ENCODE assay signal across 9 cellular contexts in genomic region chr6:31568537-31568961, GRCh38. TPM values are rescaled to one million over a fixed set of nuclear protein-coding genes. Genes with fewer than 3 reads are reported as not detected.
DNase-seq lines count a peak whose midpoint lies in the region; ATAC-seq and TF ChIP-seq lines count a peak whose summit lies in the region.
"Had no signal": no experiment of that assay in that cellular context is flagged by ENCODE, and none has a peak within 500 bp of the region (broad histone marks: within the 10 kb centered on the region; RNA-seq: fewer than 3 reads in every experiment).

No MANE protein-coding gene starts in this region.

- peaks cover 3% of the 10 kb centered on the region; the same call in 1 of the 2 replicates for H3K4me1 ChIP-seq in SJCRH30

- H3K9me3 ChIP-seq in SJCRH30 (replicated peaks), result no peaks in the 10 kb centered on the region

- POLR2A ChIA-PET in RWPE1 (lab: Yijun Ruan, JAX; ENCODE audit: low non-redundant PET), result no interaction called here

- peaks cover 14% of the 10 kb centered on the region; the same call in 1 of the 2 replicates for H3K27me3 ChIP-seq in SJCRH30

- no peak overlapping the region for H3K4me3 ChIP-seq in SJCRH30

- H3K36me3 ChIP-seq in SJCRH30, result no peaks in the 10 kb centered on the region

- H3K27ac ChIP-seq in SJCRH30, result no peak overlapping the region
- H3K27ac ChIP-seq in RWPE1, result no peak overlapping the region

- DNase-seq in T follicular helper cell (ENCODE audit: low read depth) (peak; percentile 59), globus pallidus (ENCODE audit: low spot score) (peak; percentile 16), SJCRH30 (no peak), RWPE1 (ENCODE audit: low spot score) (no peak), kidney tubule cell (ENCODE audit: low spot score) (no peak)

- TF ChIP-seq CTCF in RWPE1 (conservative IDR thresholded peaks at IDR 0.05; ENCODE audit: low read depth), result no peak

- peak; percentile 70 for ATAC-seq in GM19035 (IDR thresholded peaks at IDR 0.05; ENCODE audit: unreplicated experiment)
- ATAC-seq in HG02884 (IDR thresholded peaks at IDR 0.05; ENCODE audit: unreplicated experiment), result peak; percentile 74
- no peak for ATAC-seq in GM19324 (IDR thresholded peaks at IDR 0.05; ENCODE audit: low FRiP score, unreplicated experiment)
- ATAC-seq: Panc1 had no signal

- CTCF ChIA-PET in RWPE1 (lab: Yijun Ruan, JAX), result interaction anchor here (1.7 kb wide), 1 partner anchor 12 kb away, joined by 5 read pairs; no protein-coding TSS in a partner anchor

RNA-seq across cellular contexts. Expression of gene LTA, which starts 3.5 kb away (rescaled TPM):
- not detected in 2 replicates for total RNA-seq in SJCRH30 (2014; rRNA removed; shearing (Covaris generic))

RNA-seq across cellular contexts. Expression of gene TNF, which starts 6.8 kb away (rescaled TPM):
- not detected in 2 replicates for total RNA-seq in SJCRH30 (2014; rRNA removed; shearing (Covaris generic))

RNA-seq across cellular contexts. Expression of gene LTB, which starts 13.7 kb away (rescaled TPM):
- total RNA-seq in SJCRH30 (2014; rRNA removed; shearing (Covaris generic)), result not detected in 2 replicates

RNA-seq across cellular contexts. Expression of gene LST1, which starts 17.5 kb away (rescaled TPM):
- total RNA-seq in SJCRH30 (2014; rRNA removed; shearing (Covaris generic)), result not detected in 2 replicates

RNA-seq across cellular contexts. Expression of gene NFKBIL1, which starts 21.1 kb away (rescaled TPM):
- 8.5 and 10.6 TPM in 2 replicates for total RNA-seq in SJCRH30 (2014; rRNA removed; shearing (Covaris generic))

Comparison
In these comparisons a context has a peak if more than half of its experiments do, and no peak if none do; other contexts are left out.
1. DNase-seq: peak in T follicular helper cell (single experiment) and globus pallidus (single experiment); none in SJCRH30 (0 of 2), RWPE1 (single experiment) and kidney tubule cell (single experiment).